In the genomic region with DNA sequence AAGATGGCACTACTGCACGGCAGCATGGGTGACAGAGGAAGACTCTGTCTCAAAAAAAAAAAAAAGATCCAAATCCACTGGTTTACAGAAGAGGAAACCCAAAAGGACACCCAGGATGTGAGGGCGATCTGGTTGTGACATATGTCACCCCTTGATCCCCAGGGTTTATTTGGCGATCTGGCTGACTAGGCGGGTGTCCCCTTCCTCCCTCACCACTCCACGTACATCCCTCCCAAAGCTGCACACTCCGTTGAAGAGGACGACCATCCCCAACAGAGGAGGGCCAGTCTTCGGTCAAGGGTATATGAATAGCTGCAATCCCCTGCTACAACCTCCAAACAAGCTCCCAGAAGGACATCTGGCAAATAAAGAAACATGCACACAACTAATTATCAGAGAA, we compare ENCODE assay signal across 17 cellular contexts.
A peak's percentile ranks its signal among the peaks of the same experiment; 100 is the strongest.
DNase-seq lines count a peak whose midpoint lies in the region; ATAC-seq and TF ChIP-seq lines count a peak whose summit lies in the region.
"Had no signal": no experiment of that assay in that cellular context is flagged by ENCODE, and none has a peak within 500 bp of the region (broad histone marks: within the 10 kb centered on the region; RNA-seq: fewer than 3 reads in every experiment).

No MANE protein-coding gene starts in this region.

- TF ChIP-seq CTCF in endodermal cell (conservative IDR thresholded peaks at IDR 0.05), result no peak
- TF ChIP-seq CTCF in esophagus muscularis mucosa (IDR thresholded peaks at IDR 0.05), result no peak
- TF ChIP-seq CTCF in upper lobe of left lung (IDR thresholded peaks at IDR 0.05), result no peak

- H3K9me3 Mint-ChIP-seq in activated CD8-positive, alpha-beta memory T cell treated with anti-CD3 and anti-CD28 coated beads, Interleukin-2, amount 10 ng/mL, durations not matched to agents 7 days and 5 days (ENCODE audit: low read depth), result peaks cover 18% of the 10 kb centered on the region
- H3K9me3 Mint-ChIP-seq in endodermal cell, result peaks cover 58% of the 10 kb centered on the region

- H3K27ac Mint-ChIP-seq in activated CD8-positive, alpha-beta memory T cell treated with anti-CD3 and anti-CD28 coated beads, Interleukin-2, amount 10 ng/mL, durations not matched to agents 7 days and 5 days, result no peak overlapping the region
- H3K27ac Mint-ChIP-seq in endodermal cell, result no peak overlapping the region
- H3K27ac Mint-ChIP-seq: CD4-positive, CD25-positive, alpha-beta regulatory T cell; CD8-positive, alpha-beta T cell had no signal

- TF ChIP-seq EP300 in esophagus muscularis mucosa (IDR thresholded peaks at IDR 0.05), result no peak
- TF ChIP-seq EP300 in upper lobe of left lung (IDR thresholded peaks at IDR 0.05), result no peak

- no peak for ATAC-seq in activated CD8-positive, alpha-beta memory T cell treated with anti-CD3 and anti-CD28 coated beads, Interleukin-2, amount 10 ng/mL, durations not matched to agents 7 days and 5 days
- no peak for ATAC-seq in upper lobe of left lung (ENCODE audit: low FRiP score in 2 of 2)
- ATAC-seq: CD8-positive, alpha-beta T cell had no signal

- no peak overlapping the region for H3K4me3 ChIP-seq in endodermal cell (ENCODE audit: low read length)
- H3K4me3 ChIP-seq in esophagus muscularis mucosa, result no peak overlapping the region
- H3K4me3 ChIP-seq in upper lobe of left lung, result no peak overlapping the region
- H3K4me3 ChIP-seq: BLaER1, GM23248 had no signal

- H3K9me3 ChIP-seq in endodermal cell (ENCODE audit: control insufficient read depth, low read length) (peaks cover 33% of the 10 kb centered on the region), esophagus muscularis mucosa (peaks cover 0 to 56% (median 38%) of the 10 kb centered on the region in 4 donors), upper lobe of left lung (peaks cover 13 to 25% (median 22%) of the 10 kb centered on the region in 4 donors)

- H3K36me3 ChIP-seq in endodermal cell (ENCODE audit: control insufficient read depth, insufficient read depth, low read length) (no peaks in the 10 kb centered on the region), esophagus muscularis mucosa (no peaks in the 10 kb centered on the region), upper lobe of left lung (no peaks in the 10 kb centered on the region)
- H3K36me3 ChIP-seq: BLaER1 had no signal

- intact Hi-C loops in esophagus muscularis mucosa (cut with DNase I), result no loop called here

- H3K27me3 Mint-ChIP-seq in activated CD8-positive, alpha-beta memory T cell treated with anti-CD3 and anti-CD28 coated beads, Interleukin-2, amount 10 ng/mL, durations not matched to agents 7 days and 5 days, result peaks cover 9% of the 10 kb centered on the region
- H3K27me3 Mint-ChIP-seq in endodermal cell (ENCODE audit: insufficient read depth), result peaks cover 10% of the 10 kb centered on the region

- H3K27me3 ChIP-seq in endodermal cell (ENCODE audit: control insufficient read depth, insufficient read depth, low read length, poor library complexity, severe bottlenecking) (peaks cover 4% of the 10 kb centered on the region), esophagus muscularis mucosa (peaks cover 0 to 10% (median 0%) of the 10 kb centered on the region in 4 donors), upper lobe of left lung (no peaks in the 10 kb centered on the region)
- H3K27me3 ChIP-seq: BLaER1 had no signal

- H3K4me1 ChIP-seq in endodermal cell (ENCODE audit: control insufficient read depth, insufficient read depth, low read length), result no peaks in the 10 kb centered on the region
- no peaks in the 10 kb centered on the region for H3K4me1 ChIP-seq in esophagus muscularis mucosa
- H3K4me1 ChIP-seq in upper lobe of left lung, result no peaks in the 10 kb centered on the region
- H3K4me1 ChIP-seq: Caco-2 had no signal

- 83 to 87% methylated on average over 7 to 8 of the region's 8 CpGs for WGBS in endodermal cell (ENCODE audit: insufficient coverage in 1 of 2, insufficient read length in 1 of 2), 2 experiments
- WGBS in esophagus muscularis mucosa, result 71% methylated on average over 8 of the region's 8 CpGs
- WGBS in upper lobe of left lung, 2 donors, result 78% methylated on average over 8 of the region's 8 CpGs

- H3K4me1 Mint-ChIP-seq in activated CD8-positive, alpha-beta memory T cell treated with anti-CD3 and anti-CD28 coated beads, Interleukin-2, amount 10 ng/mL, durations not matched to agents 7 days and 5 days, result no peaks in the 10 kb centered on the region
- no peaks in the 10 kb centered on the region for H3K4me1 Mint-ChIP-seq in endodermal cell
- H3K4me1 Mint-ChIP-seq: CD4-positive, CD25-positive, alpha-beta regulatory T cell had no signal

- TF ChIP-seq POLR2A in esophagus muscularis mucosa (IDR thresholded peaks at IDR 0.05; ENCODE audit: low read depth) (no peak), upper lobe of left lung (IDR thresholded peaks at IDR 0.05) (no peak)

- no peak overlapping the region for H3K9ac ChIP-seq in endodermal cell (ENCODE audit: extremely low read depth, low read length, poor library complexity, severe bottlenecking)
- H3K9ac ChIP-seq: BLaER1, GM23248 had no signal

- CTCF ChIA-PET in activated CD8-positive, alpha-beta memory T cell treated with anti-CD3 and anti-CD28 coated beads, Interleukin-2, amount 10 ng/mL, durations not matched to agents 7 days and 5 days (lab: Charles Lee), result interaction anchor here (1.1 kb wide), 1 partner anchor 120 kb away, joined by 3 read pairs; no protein-coding TSS in a partner anchor

- no peak overlapping the region for H3K4me3 Mint-ChIP-seq in activated CD8-positive, alpha-beta memory T cell treated with anti-CD3 and anti-CD28 coated beads, Interleukin-2, amount 10 ng/mL, durations not matched to agents 7 days and 5 days
- H3K4me3 Mint-ChIP-seq in endodermal cell, result no peak overlapping the region
- H3K4me3 Mint-ChIP-seq: CD4-positive, CD25-positive, alpha-beta regulatory T cell; CD8-positive, alpha-beta T cell had no signal

- no peak overlapping the region for H3K27ac ChIP-seq in endodermal cell (ENCODE audit: low read depth, low read length)
- H3K27ac ChIP-seq in esophagus muscularis mucosa (replicated peaks in 1 of 4), result no peak overlapping the region
- H3K27ac ChIP-seq in upper lobe of left lung, result no peak overlapping the region
- H3K27ac ChIP-seq in substantia nigra (ENCODE audit: low read depth, low read length, poor library complexity, severe bottlenecking), result no peak overlapping the region
- H3K27ac ChIP-seq: BLaER1, C4-2B, GM23248 had no signal

- DNase-seq in activated CD8-positive, alpha-beta memory T cell treated with anti-CD3 and anti-CD28 coated beads, Interleukin-2, amount 10 ng/mL, durations not matched to agents 7 days and 5 days, result peak; percentile 8
- no peak for DNase-seq in activated CD8-positive, alpha-beta memory T cell treated with anti-CD3 and anti-CD28 coated beads, Interleukin-2, amount 50 U/mL, for 48 hours
- DNase-seq in endodermal cell (peak; percentile 10), esophagus muscularis mucosa (ENCODE audit: extremely low spot score) (peak; percentile 53), ureter (ENCODE audit: low spot score) (peak; percentile 4), upper lobe of left lung (no peak), substantia nigra (lab: John Stamatoyannopoulos, UW) (no peak)
- DNase-seq: CD4-positive, CD25-positive, alpha-beta regulatory T cell; CD8-positive, alpha-beta T cell; DMS153; DND-41; GM23248; H7; HCEC 1CT had no signal

- H3K36me3 Mint-ChIP-seq in activated CD8-positive, alpha-beta memory T cell treated with anti-CD3 and anti-CD28 coated beads, Interleukin-2, amount 10 ng/mL, durations not matched to agents 7 days and 5 days, result peaks cover 5% of the 10 kb centered on the region
- H3K36me3 Mint-ChIP-seq in endodermal cell (ENCODE audit: low read depth), result peaks cover 3% of the 10 kb centered on the region
- H3K36me3 Mint-ChIP-seq: CD4-positive, CD25-positive, alpha-beta regulatory T cell; CD8-positive, alpha-beta T cell had no signal

Comparison
In these comparisons a context has a peak if more than half of its experiments do, and no peak if none do; other contexts are left out.
1. DNase-seq: peak in activated CD8-positive, alpha-beta memory T cell treated with anti-CD3 and anti-CD28 coated beads, Interleukin-2, amount 10 ng/mL, durations not matched to agents 7 days and 5 days (single experiment), endodermal cell (single experiment), esophagus muscularis mucosa (single experiment) and ureter (single experiment); none in activated CD8-positive, alpha-beta memory T cell treated with anti-CD3 and anti-CD28 coated beads, Interleukin-2, amount 50 U/mL, for 48 hours (single experiment), upper lobe of left lung (0 of 2) and substantia nigra (0 of 49).